ENCODE assay signal across 8 cellular contexts in genomic region chr17:58577696-58578095, GRCh38.
A peak's percentile ranks its signal among the peaks of the same experiment; 100 is the strongest.
DNase-seq lines count a peak whose midpoint lies in the region; TF ChIP-seq lines count a peak whose summit lies in the region.

No MANE protein-coding gene starts in this region.

- no peak for TF ChIP-seq POLR2A in thyroid gland (IDR thresholded peaks at IDR 0.05)

- WGBS in thyroid gland, 2 donors: 13% methylated on average over 7 of the region's 7 CpGs

- no peaks in the 10 kb centered on the region for H3K9me3 ChIP-seq in thyroid gland

- no peak overlapping the region for H3K27ac ChIP-seq in thyroid gland

- peak; percentile 64 for TF ChIP-seq CTCF in GM20000 (IDR thresholded peaks at IDR 0.05; ENCODE audit: extremely low read depth, missing control alignments)
- peak in 3 of 6 experiments; percentile 26 to 60 (median 30) for TF ChIP-seq CTCF in thyroid gland (IDR thresholded peaks at IDR 0.05)

- DNase-seq in AG08395 (ENCODE audit: low spot score) (peak; percentile 50), GM20000 (ENCODE audit: low spot score) (peak; percentile 66), NCI-H82 treated with DMSO at 0.1 percent for 48 hours (lab: John Stamatoyannopoulos, UW; ENCODE audit: unreplicated experiment) (peak; percentile 18), activated T-cell treated with anti-CD3 and anti-CD28 coated beads for 4 hours (peak; percentile 47), fibroblast of gingiva (ENCODE audit: low read depth) (peak; percentile 46), nucleus accumbens (lab: John Stamatoyannopoulos, UW) (peak in 53 of 56 donors; percentile 4 to 85 (median 61)), thyroid gland (peak; percentile 24 to 31), NCI-H2081 treated with DMSO at 0.1 percent for 48 hours (lab: John Stamatoyannopoulos, UW) (no peak)

- intact Hi-C loops in thyroid gland (cut with DNase I): no loop called here

- H3K36me3 ChIP-seq in thyroid gland: no peaks in the 10 kb centered on the region

- H3K27me3 ChIP-seq in thyroid gland: no peaks in the 10 kb centered on the region

- no peak overlapping the region for H3K4me3 ChIP-seq in thyroid gland (replicated peaks in 1 of 3)

- H3K4me1 ChIP-seq in thyroid gland: no peaks in the 10 kb centered on the region
